ENCODE assay signal across 2 cellular contexts in genomic region chr4:176358083-176358469, GRCh38.
TF ChIP-seq lines count a peak whose summit lies in the region.

No MANE protein-coding gene starts in this region.

TF ChIP-seq in GM23338, 12 proteins besides CTCF, POLR2A, EP300 and RAD21 (continued from another document):
- TF ChIP-seq REST (IDR thresholded peaks at IDR 0.05; ENCODE audit: unreplicated experiment) = no peak
- no peak for TF ChIP-seq JUNB (IDR thresholded peaks at IDR 0.05; ENCODE audit: unreplicated experiment)
- TF ChIP-seq ETS1 (IDR thresholded peaks at IDR 0.05) = no peak
- no peak for TF ChIP-seq ZNF114 (CRISPR knock-in tag; IDR thresholded peaks at IDR 0.05)
- no peak for TF ChIP-seq EZH2 (IDR thresholded peaks at IDR 0.05; ENCODE audit: low read depth, unreplicated experiment)
- TF ChIP-seq ZNF462 (CRISPR knock-in tag; IDR thresholded peaks at IDR 0.05) = no peak
- no peak for TF ChIP-seq NANOG (IDR thresholded peaks at IDR 0.05; ENCODE audit: borderline replicate concordance)
- no peak for TF ChIP-seq CREB1 (CRISPR knock-in tag; IDR thresholded peaks at IDR 0.05; ENCODE audit: low read depth)
- no peak for TF ChIP-seq STAT1 (IDR thresholded peaks at IDR 0.05; ENCODE audit: unreplicated experiment)
- no peak for TF ChIP-seq ZNF331 (CRISPR knock-in tag; IDR thresholded peaks at IDR 0.05; ENCODE audit: low read depth)

TF ChIP-seq in WTC11, 78 proteins besides CTCF, POLR2A, EP300 and RAD21 (continued from another document):
- TF ChIP-seq AFF4 (CRISPR knock-in tag; IDR thresholded peaks at IDR 0.05; ENCODE audit: borderline replicate concordance) = no peak
- TF ChIP-seq FOXK1 (CRISPR knock-in tag; IDR thresholded peaks at IDR 0.05) = no peak
- no peak for TF ChIP-seq ZNF121 (CRISPR knock-in tag; IDR thresholded peaks at IDR 0.05)
- TF ChIP-seq, protein P1, sequence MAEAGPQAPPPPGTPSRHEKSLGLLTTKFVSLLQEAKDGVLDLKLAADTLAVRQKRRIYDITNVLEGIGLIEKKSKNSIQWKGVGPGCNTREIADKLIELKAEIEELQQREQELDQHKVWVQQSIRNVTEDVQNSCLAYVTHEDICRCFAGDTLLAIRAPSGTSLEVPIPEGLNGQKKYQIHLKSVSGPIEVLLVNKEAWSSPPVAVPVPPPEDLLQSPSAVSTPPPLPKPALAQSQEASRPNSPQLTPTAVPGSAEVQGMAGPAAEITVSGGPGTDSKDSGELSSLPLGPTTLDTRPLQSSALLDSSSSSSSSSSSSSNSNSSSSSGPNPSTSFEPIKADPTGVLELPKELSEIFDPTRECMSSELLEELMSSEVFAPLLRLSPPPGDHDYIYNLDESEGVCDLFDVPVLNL (CRISPR knock-in tag; IDR thresholded peaks at IDR 0.05; ENCODE audit: borderline replicate concordance, low read depth) = no peak
- TF ChIP-seq PRDM15 (CRISPR knock-in tag; IDR thresholded peaks at IDR 0.05) = no peak
- no peak for TF ChIP-seq IRF2 (CRISPR knock-in tag; IDR thresholded peaks at IDR 0.05; ENCODE audit: borderline replicate concordance, low read depth)
- no peak for TF ChIP-seq ZNF532 (CRISPR knock-in tag; IDR thresholded peaks at IDR 0.05; ENCODE audit: borderline replicate concordance)
- no peak for TF ChIP-seq FOXJ3 (CRISPR knock-in tag; IDR thresholded peaks at IDR 0.05; ENCODE audit: borderline replicate concordance)
- no peak for TF ChIP-seq ZNF263 (CRISPR knock-in tag; IDR thresholded peaks at IDR 0.05; ENCODE audit: low read depth)
- TF ChIP-seq, protein P2, sequence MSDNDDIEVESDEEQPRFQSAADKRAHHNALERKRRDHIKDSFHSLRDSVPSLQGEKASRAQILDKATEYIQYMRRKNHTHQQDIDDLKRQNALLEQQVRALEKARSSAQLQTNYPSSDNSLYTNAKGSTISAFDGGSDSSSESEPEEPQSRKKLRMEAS (CRISPR knock-in tag; IDR thresholded peaks at IDR 0.05) = no peak
